Comparison of ENCODE assay signal across 19 cellular contexts in genomic region chr13:98925949-98926348, GRCh38.
"Had no signal": no experiment of that assay in that cellular context is flagged by ENCODE, and none has a peak within 500 bp of the region (broad histone marks: within the 10 kb centered on the region; RNA-seq: fewer than 3 reads in every experiment).

No MANE protein-coding gene starts in this region.

- H3K9me3 Mint-ChIP-seq: activated CD8-positive, alpha-beta T cell treated with anti-CD3 and anti-CD28 coated beads for 36 hours had no signal

- H3K27ac ChIP-seq: body of pancreas, SK-N-MC, VCaP had no signal

- H3K9me3 ChIP-seq: body of pancreas, MG63 had no signal

- H3K36me3 ChIP-seq: MG63 had no signal

- H3K4me3 Mint-ChIP-seq: activated CD8-positive, alpha-beta T cell treated with anti-CD3 and anti-CD28 coated beads for 36 hours had no signal

- H3K27me3 Mint-ChIP-seq: activated CD8-positive, alpha-beta T cell treated with anti-CD3 and anti-CD28 coated beads for 36 hours had no signal

- H3K4me3 ChIP-seq: body of pancreas, MG63, SK-N-MC had no signal

- H3K27me3 ChIP-seq: body of pancreas, MG63 had no signal

- H3K4me1 ChIP-seq: body of pancreas had no signal

- H3K27ac Mint-ChIP-seq: activated CD8-positive, alpha-beta T cell treated with anti-CD3 and anti-CD28 coated beads for 36 hours had no signal

- DNase-seq: activated CD4-positive, alpha-beta T cell treated with anti-CD3 and anti-CD28 coated beads for 4 hours; activated CD8-positive, alpha-beta memory T cell treated with anti-CD3 and anti-CD28 coated beads, Interleukin-2, amount 50 U/mL, for 48 hours; activated CD8-positive, alpha-beta T cell treated with anti-CD3 and anti-CD28 coated beads for 36 hours; activated naive CD4-positive, alpha-beta T cell treated with anti-CD3 and anti-CD28 coated beads, Interleukin-2, amount 50 U/mL, for 16 hours; activated T-cell treated with anti-CD3 and anti-CD28 coated beads, Interleukin-2, amount 50 U/mL, for 1 hour; aorta; body of pancreas; central memory CD4-positive, alpha-beta T cell; MG63; MV-4-11; NCI-H1092 treated with DMSO at 0.1 percent for 48 hours; NCI-H1417 treated with DMSO at 0.1 percent for 48 hours; NCI-H1694; NCI-H2029; NCI-H2107; NCI-H524; T-helper 1 cell had no signal
